Comparison of ENCODE assay signal across 16 cellular contexts in genomic region chr5:170546257-170546656, GRCh38. TPM values are rescaled to one million over a fixed set of nuclear protein-coding genes. Genes with fewer than 3 reads are reported as not detected.
DNase-seq lines count a peak whose midpoint lies in the region; ATAC-seq and TF ChIP-seq lines count a peak whose summit lies in the region.
"Had no signal": no experiment of that assay in that cellular context is flagged by ENCODE, and none has a peak within 500 bp of the region (broad histone marks: within the 10 kb centered on the region; RNA-seq: fewer than 3 reads in every experiment).

No MANE protein-coding gene starts in this region.

- peaks cover 10% of the 10 kb centered on the region for H3K36me3 Mint-ChIP-seq in natural killer cell treated with Interleukin-12 subunit alpha and Interleukin-12 subunit beta and Interleukin-15 and Interleukin-18, amount 100 ng/mL, for 72 hours
- H3K36me3 Mint-ChIP-seq in natural killer cell: no peaks in the 10 kb centered on the region
- H3K36me3 Mint-ChIP-seq in activated CD8-positive, alpha-beta T cell treated with anti-CD3 and anti-CD28 coated beads for 36 hours (ENCODE audit: low read depth): no peaks in the 10 kb centered on the region
- H3K36me3 Mint-ChIP-seq: CD14-positive monocyte had no signal

- CTCF ChIA-PET in activated CD8-positive, alpha-beta T cell treated with anti-CD3 and anti-CD28 coated beads for 36 hours (lab: Charles Lee): interaction anchor here (0.9 kb wide), 1 partner anchor 111 kb away, joined by 3 read pairs; no protein-coding TSS in a partner anchor

- H3K27ac Mint-ChIP-seq in natural killer cell treated with Interleukin-12 subunit alpha and Interleukin-12 subunit beta and Interleukin-15 and Interleukin-18, amount 100 ng/mL, for 72 hours: no peak overlapping the region
- H3K27ac Mint-ChIP-seq in natural killer cell: no peak overlapping the region
- no peak overlapping the region for H3K27ac Mint-ChIP-seq in activated CD8-positive, alpha-beta T cell treated with anti-CD3 and anti-CD28 coated beads for 36 hours
- H3K27ac Mint-ChIP-seq: CD14-positive monocyte had no signal

- no peak for TF ChIP-seq CTCF in natural killer cell (IDR thresholded peaks at IDR 0.05)
- TF ChIP-seq CTCF in activated CD8-positive, alpha-beta T cell treated with anti-CD3 and anti-CD28 coated beads for 36 hours (IDR thresholded peaks at IDR 0.05): no peak

- no peaks in the 10 kb centered on the region for H3K4me1 Mint-ChIP-seq in natural killer cell treated with Interleukin-12 subunit alpha and Interleukin-12 subunit beta and Interleukin-15 and Interleukin-18, amount 100 ng/mL, for 72 hours (ENCODE audit: low read depth in 2 of 2)
- H3K4me1 Mint-ChIP-seq in natural killer cell: no peaks in the 10 kb centered on the region
- H3K4me1 Mint-ChIP-seq in activated CD8-positive, alpha-beta T cell treated with anti-CD3 and anti-CD28 coated beads for 36 hours (ENCODE audit: low read depth): no peaks in the 10 kb centered on the region

- ATAC-seq in natural killer cell treated with Interleukin-12 subunit alpha and Interleukin-12 subunit beta and Interleukin-15 and Interleukin-18, amount 100 ng/mL, for 72 hours: no peak
- ATAC-seq in natural killer cell: no peak
- ATAC-seq in GM19455 (IDR thresholded peaks at IDR 0.05; ENCODE audit: unreplicated experiment): no peak
- ATAC-seq in activated CD8-positive, alpha-beta T cell treated with anti-CD3 and anti-CD28 coated beads for 36 hours: no peak

- DNase-seq in natural killer cell treated with Interleukin-12 subunit alpha and Interleukin-12 subunit beta and Interleukin-15 and Interleukin-18, amount 100 ng/mL, for 72 hours (ENCODE audit: low spot score): peak; percentile 31
- no peak for DNase-seq in natural killer cell
- peak; percentile 61 for DNase-seq in RPMI8226
- peak; percentile 27 for DNase-seq in iPS-NIHi11 (ENCODE audit: low spot score)
- DNase-seq in activated CD8-positive, alpha-beta T cell treated with anti-CD3 and anti-CD28 coated beads for 36 hours: no peak
- DNase-seq in GF-D8 (lab: John Stamatoyannopoulos, UW): no peak
- DNase-seq: ACHN, AML-193, DMS153, IMR-90, Kasumi-1, NCI-H187, NCI-H524 had no signal

- peaks cover 7% of the 10 kb centered on the region for H3K9me3 Mint-ChIP-seq in natural killer cell treated with Interleukin-12 subunit alpha and Interleukin-12 subunit beta and Interleukin-15 and Interleukin-18, amount 100 ng/mL, for 72 hours
- peaks cover 5 to 6% of the 10 kb centered on the region in 2 donors for H3K9me3 Mint-ChIP-seq in natural killer cell
- H3K9me3 Mint-ChIP-seq in activated CD8-positive, alpha-beta T cell treated with anti-CD3 and anti-CD28 coated beads for 36 hours: peaks cover 11% of the 10 kb centered on the region

- no peak overlapping the region for H3K4me3 Mint-ChIP-seq in natural killer cell treated with Interleukin-12 subunit alpha and Interleukin-12 subunit beta and Interleukin-15 and Interleukin-18, amount 100 ng/mL, for 72 hours
- no peak overlapping the region for H3K4me3 Mint-ChIP-seq in natural killer cell
- no peak overlapping the region for H3K4me3 Mint-ChIP-seq in activated CD8-positive, alpha-beta T cell treated with anti-CD3 and anti-CD28 coated beads for 36 hours
- H3K4me3 Mint-ChIP-seq: CD14-positive monocyte had no signal

- peaks cover 13 to 44% of the 10 kb centered on the region in 2 donors for H3K27me3 Mint-ChIP-seq in natural killer cell treated with Interleukin-12 subunit alpha and Interleukin-12 subunit beta and Interleukin-15 and Interleukin-18, amount 100 ng/mL, for 72 hours
- H3K27me3 Mint-ChIP-seq in natural killer cell (ENCODE audit: low read depth in 2 of 2): peaks cover 12 to 15% of the 10 kb centered on the region in 2 donors
- peaks cover 13% of the 10 kb centered on the region for H3K27me3 Mint-ChIP-seq in activated CD8-positive, alpha-beta T cell treated with anti-CD3 and anti-CD28 coated beads for 36 hours

- intact Hi-C loops in natural killer cell (cut with micrococcal nuclease): no loop called here
- intact Hi-C loops in activated CD8-positive, alpha-beta T cell treated with anti-CD3 and anti-CD28 coated beads for 36 hours (cut with micrococcal nuclease): no loop called here

- POLR2A ChIA-PET in activated CD8-positive, alpha-beta T cell treated with anti-CD3 and anti-CD28 coated beads for 36 hours (lab: Charles Lee): no interaction called here

RNA-seq across cellular contexts. Expression of gene KCNIP1, which starts 42.4 kb away (rescaled TPM):
- not detected for total RNA-seq in natural killer cell treated with Interleukin-12 subunit alpha and Interleukin-12 subunit beta and Interleukin-15 and Interleukin-18, amount 100 ng/mL, for 72 hours
- total RNA-seq in natural killer cell: not detected
- not detected for total RNA-seq in activated CD8-positive, alpha-beta T cell treated with anti-CD3 and anti-CD28 coated beads for 36 hours
- total RNA-seq: HT1080, IMR-90 had no signal

Comparison
In these comparisons a context has a peak if more than half of its experiments do, and no peak if none do; other contexts are left out.
1. DNase-seq: peak in natural killer cell treated with Interleukin-12 subunit alpha and Interleukin-12 subunit beta and Interleukin-15 and Interleukin-18, amount 100 ng/mL, for 72 hours (single experiment), RPMI8226 (single experiment) and iPS-NIHi11 (single experiment); none in natural killer cell (single experiment), activated CD8-positive, alpha-beta T cell treated with anti-CD3 and anti-CD28 coated beads for 36 hours (single experiment) and GF-D8 (single experiment).